ENCODE assay signal across 14 cellular contexts in the genomic region with DNA sequence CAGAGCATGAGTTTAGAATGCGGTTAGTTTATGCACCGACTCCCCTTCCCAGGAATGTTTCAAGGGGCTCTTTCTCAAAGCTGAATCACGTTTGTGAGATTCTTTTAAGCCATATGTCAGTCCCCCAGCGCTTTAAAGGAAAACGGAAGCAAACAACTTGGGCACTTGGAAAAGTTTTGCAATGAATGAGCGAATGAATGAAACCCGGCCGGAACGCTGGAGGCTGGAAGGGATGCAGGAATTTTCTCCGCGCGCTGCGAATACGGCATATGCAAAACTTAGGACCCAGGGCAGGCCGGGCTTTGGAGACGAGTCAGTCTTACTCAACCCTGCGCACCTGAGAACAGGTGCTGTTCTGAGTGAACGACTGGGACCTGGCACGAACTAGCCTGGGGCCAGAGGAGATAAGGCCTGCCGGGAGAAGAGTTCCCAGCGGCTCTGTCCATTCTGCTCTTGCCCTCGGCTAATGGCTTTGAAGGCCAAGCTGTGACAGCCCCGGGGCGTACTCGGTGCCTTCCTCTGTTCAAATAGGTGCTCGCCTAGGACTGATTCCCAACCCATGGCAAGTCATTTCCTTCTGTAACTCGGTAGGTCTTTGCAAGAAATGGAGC. TPM values are rescaled to one million over a fixed set of nuclear protein-coding genes. Genes with fewer than 3 reads are reported as not detected.
DNase-seq lines count a peak whose midpoint lies in the region; ATAC-seq and TF ChIP-seq lines count a peak whose summit lies in the region.
"Had no signal": no experiment of that assay in that cellular context is flagged by ENCODE, and none has a peak within 500 bp of the region (broad histone marks: within the 10 kb centered on the region; RNA-seq: fewer than 3 reads in every experiment).

No MANE protein-coding gene starts in this region.

- 42 to 48% methylated on average over 2 to 7 of the region's 27 CpGs for WGBS in gastroesophageal sphincter (ENCODE audit: low coverage in 1 of 2), 2 donors
- WGBS in mesodermal cell (ENCODE audit: insufficient coverage in 2 of 2), 2 experiments, result 0 to 5% methylated on average over 4 to 6 of the region's 27 CpGs

- no peak for TF ChIP-seq EP300 in gastroesophageal sphincter (IDR thresholded peaks at IDR 0.05)

- ATAC-seq in gastroesophageal sphincter (peak; percentile 19), HG02970 (IDR thresholded peaks at IDR 0.05; ENCODE audit: low FRiP score, unreplicated experiment) (no peak)
- ATAC-seq: activated CD8-positive, alpha-beta T cell treated with anti-CD3 and anti-CD28 coated beads for 36 hours had no signal

- DNase-seq in NCI-H1105 treated with DMSO at 0.1 percent for 48 hours (lab: John Stamatoyannopoulos, UW) (peak; percentile 29), NCI-H1105 (lab: John Stamatoyannopoulos, UW) (no peak), type B pancreatic cell (ENCODE audit: extremely low spot score, unreplicated experiment) (peak; percentile 62), NCI-H748 (lab: John Stamatoyannopoulos, UW; ENCODE audit: unreplicated experiment) (no peak), NCI-H2107 treated with DMSO at 0.1 percent for 48 hours (lab: John Stamatoyannopoulos, UW; ENCODE audit: unreplicated experiment) (no peak)
- DNase-seq: activated CD8-positive, alpha-beta T cell treated with anti-CD3 and anti-CD28 coated beads for 36 hours; amniotic stem cell; hypothalamus had no signal

- H3K9me3 ChIP-seq in gastroesophageal sphincter (no peaks in the 10 kb centered on the region), mesodermal cell (ENCODE audit: control insufficient read depth, low read length) (no peaks in the 10 kb centered on the region)

- peak overlapping the region; percentile 76 for H3K27ac Mint-ChIP-seq in type B pancreatic cell
- H3K27ac Mint-ChIP-seq: activated CD8-positive, alpha-beta T cell treated with anti-CD3 and anti-CD28 coated beads for 36 hours had no signal

- H3K27me3 ChIP-seq in gastroesophageal sphincter, result peaks cover 30% of the 10 kb centered on the region

- H3K4me3 ChIP-seq in gastroesophageal sphincter (peak overlapping the region in 1 of 2 donors; percentile 47), mesodermal cell (ENCODE audit: extremely low read depth, insufficient read depth, low read length, poor library complexity, severe bottlenecking) (peak overlapping the region; percentile 36)

- no peak overlapping the region for H3K27ac ChIP-seq in gastroesophageal sphincter
- peak overlapping the region; percentile 69 for H3K27ac ChIP-seq in mesodermal cell (ENCODE audit: low read depth, low read length, severe bottlenecking)
- H3K27ac ChIP-seq: 22Rv1 had no signal

- H3K36me3 ChIP-seq in gastroesophageal sphincter (no peaks in the 10 kb centered on the region), mesodermal cell (ENCODE audit: control insufficient read depth, insufficient read depth, low read length) (no peaks in the 10 kb centered on the region)

- peaks cover 0 to 12% (median 0%) of the 10 kb centered on the region in 3 donors for H3K4me1 ChIP-seq in gastroesophageal sphincter
- H3K4me1 ChIP-seq in mesodermal cell (ENCODE audit: control insufficient read depth, insufficient read depth, low read length, poor library complexity, severe bottlenecking), result no peaks in the 10 kb centered on the region

- no peak for TF ChIP-seq POLR2A in gastroesophageal sphincter (IDR thresholded peaks at IDR 0.05)

- no peaks in the 10 kb centered on the region for H3K36me3 Mint-ChIP-seq in type B pancreatic cell

- H3K4me1 Mint-ChIP-seq in type B pancreatic cell (ENCODE audit: unreplicated experiment), result peaks cover 6% of the 10 kb centered on the region

- H3K27me3 Mint-ChIP-seq in type B pancreatic cell, result peaks cover 37% of the 10 kb centered on the region

- no peaks in the 10 kb centered on the region for H3K9me3 Mint-ChIP-seq in type B pancreatic cell
- H3K9me3 Mint-ChIP-seq: activated CD8-positive, alpha-beta T cell treated with anti-CD3 and anti-CD28 coated beads for 36 hours had no signal

- H3K4me3 Mint-ChIP-seq in type B pancreatic cell, result peak overlapping the region; percentile 90
- H3K4me3 Mint-ChIP-seq: activated CD8-positive, alpha-beta T cell treated with anti-CD3 and anti-CD28 coated beads for 36 hours had no signal

- TF ChIP-seq CTCF in gastroesophageal sphincter (IDR thresholded peaks at IDR 0.05) (no peak), type B pancreatic cell (conservative IDR thresholded peaks at IDR 0.05) (no peak)

RNA-seq across cellular contexts. Expression of a gene that starts 0.8 kb away (rescaled TPM):
- total RNA-seq in gastroesophageal sphincter (1 to 10 TPM; 3.0 to 4.1 (median 3.2) TPM), type B pancreatic cell (ENCODE audit: low replicate concordance) (19.7 and 136 TPM in 2 replicates)
- polyA plus RNA-seq in mesodermal cell (2013, experiment 1 of 2), result 2.1 TPM
- 1.6 TPM for polyA plus RNA-seq in mesodermal cell (2013, experiment 2 of 2)
- total RNA-seq: activated CD8-positive, alpha-beta T cell treated with anti-CD3 and anti-CD28 coated beads for 36 hours; LHCN-M2; RPMI7951 had no signal

Comparison
In these comparisons a context has a peak if more than half of its experiments do, and no peak if none do; other contexts are left out.
1. DNase-seq: peak in NCI-H1105 treated with DMSO at 0.1 percent for 48 hours (single experiment) and type B pancreatic cell (single experiment); none in NCI-H1105 (single experiment), NCI-H748 (single experiment) and NCI-H2107 treated with DMSO at 0.1 percent for 48 hours (single experiment).